ENCODE assay signal across 9 cellular contexts in genomic region chr3:52046186-52046913, GRCh38. TPM values are rescaled to one million over a fixed set of nuclear protein-coding genes. Genes with fewer than 3 reads are reported as not detected.
A peak's percentile ranks its signal among the peaks of the same experiment; 100 is the strongest.
DNase-seq lines count a peak whose midpoint lies in the region; ATAC-seq, FAIRE-seq and TF ChIP-seq lines count a peak whose summit lies in the region.
"Had no signal": no experiment of that assay in that cellular context is flagged by ENCODE, and none has a peak within 500 bp of the region (broad histone marks: within the 10 kb centered on the region; RNA-seq: fewer than 3 reads in every experiment).

No MANE protein-coding gene starts in this region.

- H3K27me3 ChIP-seq in psoas muscle (ENCODE audit: insufficient read depth in 3 of 3, low read length in 2 of 3) = no peaks in the 10 kb centered on the region
- no peaks in the 10 kb centered on the region for H3K27me3 ChIP-seq in small intestine (ENCODE audit: control insufficient read depth in 2 of 2, insufficient read depth in 2 of 2, low read length in 2 of 2)

- 62 to 67% (median 66%) methylated on average over 12 of the region's 12 CpGs for WGBS in psoas muscle, 3 donors
- WGBS in small intestine, 3 donors = 75 to 86% (median 77%) methylated on average over 12 of the region's 12 CpGs

- FAIRE-seq in small intestine (lab: Jason Lieb, UNC) = no peak

- H3K4me3 ChIP-seq in fibroblast of villous mesenchyme (ENCODE audit: low read depth, low read length) (no peak overlapping the region), psoas muscle (no peak overlapping the region), small intestine (ENCODE audit: low read depth in 1 of 2, low read length in 2 of 2) (no peak overlapping the region)

- H3K4me1 ChIP-seq in psoas muscle (peaks cover 27% of the 10 kb centered on the region), small intestine (ENCODE audit: control insufficient read depth in 2 of 2, insufficient read depth in 1 of 2, low read depth in 1 of 2, low read length in 1 of 2) (no peaks in the 10 kb centered on the region)

- H3K27ac ChIP-seq in psoas muscle (peak overlapping the region; percentile 60), small intestine (ENCODE audit: low read depth in 1 of 2, low read length in 1 of 2) (peak overlapping the region in 1 of 2 donors; percentile 18)

- peak; percentile 98 for DNase-seq in Daoy (ENCODE audit: low read depth)
- peak; percentile 95 for DNase-seq in fibroblast of villous mesenchyme (ENCODE audit: low read depth)
- DNase-seq in psoas muscle = peak; percentile 56 to 74
- DNase-seq in GM19238 (ENCODE audit: insufficient read length, low spot score) = no peak
- DNase-seq in small intestine = no peak
- DNase-seq: naive B cell had no signal

- no peak for TF ChIP-seq CTCF in fibroblast of villous mesenchyme (IDR thresholded peaks at IDR 0.05; ENCODE audit: insufficient read depth, low read depth, low read length)
- no peak for TF ChIP-seq CTCF in psoas muscle (IDR thresholded peaks at IDR 0.05)

- ATAC-seq in SK-N-SH treated with all-trans-retinoic acid at 6 μM for 48 hours = peak; percentile 90
- peak; percentile 62 to 72 (median 69) for ATAC-seq in psoas muscle
- no peak for ATAC-seq in HG03039 (IDR thresholded peaks at IDR 0.05; ENCODE audit: unreplicated experiment)
- no peak for ATAC-seq in HG02870 (IDR thresholded peaks at IDR 0.05; ENCODE audit: unreplicated experiment)

- intact Hi-C loops in psoas muscle (cut with DNase I) = no loop called here

- H3K9me3 ChIP-seq in psoas muscle (no peaks in the 10 kb centered on the region), small intestine (ENCODE audit: control insufficient read depth, low read depth) (no peaks in the 10 kb centered on the region)

- H3K36me3 ChIP-seq in psoas muscle (ENCODE audit: insufficient read depth in 1 of 2, low read depth in 1 of 2) (peaks cover 3 to 30% of the 10 kb centered on the region in 2 donors), small intestine (ENCODE audit: control insufficient read depth in 2 of 2, insufficient read depth in 2 of 2, low read length in 2 of 2) (peaks cover 0 to 5% of the 10 kb centered on the region in 2 donors)

TF ChIP-seq in SK-N-SH treated with all-trans-retinoic acid at 6 μM for 48 hours, 23 proteins besides CTCF, POLR2A, EP300 and RAD21:
- TF ChIP-seq OSR1 (CRISPR knock-in tag; IDR thresholded peaks at IDR 0.05) (no peak), CSDC2 (CRISPR knock-in tag; IDR thresholded peaks at IDR 0.05) (no peak), CSRNP3 (CRISPR knock-in tag; IDR thresholded peaks at IDR 0.05) (no peak), PATZ1 (CRISPR knock-in tag; IDR thresholded peaks at IDR 0.05; ENCODE audit: borderline replicate concordance) (no peak; the same call in 1 of the 2 replicates), ARNTL (CRISPR knock-in tag; IDR thresholded peaks at IDR 0.05; ENCODE audit: borderline replicate concordance, low read depth) (no peak), CREB5 (CRISPR knock-in tag; IDR thresholded peaks at IDR 0.05; ENCODE audit: low read depth) (no peak), ZFP3 (CRISPR knock-in tag; IDR thresholded peaks at IDR 0.05) (no peak), ZNF8 (CRISPR knock-in tag; IDR thresholded peaks at IDR 0.05) (no peak), ZNF70 (CRISPR knock-in tag; IDR thresholded peaks at IDR 0.05) (no peak), ZFP30 (CRISPR knock-in tag; IDR thresholded peaks at IDR 0.05) (no peak), SNAI2 (CRISPR knock-in tag; IDR thresholded peaks at IDR 0.05) (no peak)

RNA-seq across cellular contexts. Expression of gene DUSP7, which starts 10.0 kb away (rescaled TPM):
- total RNA-seq in Daoy (2014; rRNA removed; shearing (Covaris generic)) = 14.2 TPM in 2 replicates
- total RNA-seq in fibroblast of villous mesenchyme (20.9 and 21.2 TPM in 2 replicates), psoas muscle (10 to 100 TPM in 3 of 4 donors, 1 to 10 TPM in 1; 9.7 to 31.9 (median 17.1) TPM)
- polyA plus RNA-seq in psoas muscle (10 to 100 TPM in 2 of 3 donors, 1 to 10 TPM in 1; 7.4 to 27.6 (median 15.7) TPM), small intestine (1 to 10 TPM; 1.6 to 7.1 (median 1.8) TPM)

RNA-seq across cellular contexts. Expression of gene RPL29, which starts 50.7 kb away (rescaled TPM):
- 865 and 1,191 TPM in 2 replicates for total RNA-seq in Daoy (2014; rRNA removed; shearing (Covaris generic))
- total RNA-seq in fibroblast of villous mesenchyme = 617 and 759 TPM in 2 replicates
- 1,000 to 10,000 TPM; 1,113 to 1,294 (median 1,226) TPM for total RNA-seq in psoas muscle
- 1,000 to 10,000 TPM; 2,395 to 2,767 (median 2,598) TPM for polyA plus RNA-seq in psoas muscle
- 1,000 to 10,000 TPM; 2,279 to 2,499 (median 2,299) TPM for polyA plus RNA-seq in small intestine

Comparison
In these comparisons a context has a peak if more than half of its experiments do, and no peak if none do; other contexts are left out.
1. DNase-seq: peak in Daoy (single experiment), fibroblast of villous mesenchyme (single experiment) and psoas muscle (2 of 2); none in GM19238 (single experiment) and small intestine (single experiment).
2. ATAC-seq: peak in SK-N-SH treated with all-trans-retinoic acid at 6 μM for 48 hours (single experiment) and psoas muscle (4 of 4); none in HG03039 (single experiment) and HG02870 (single experiment).